Comparison of ENCODE assay signal across 8 cellular contexts in genomic region chr11:129750343-129751292, GRCh38.
A peak's percentile ranks its signal among the peaks of the same experiment; 100 is the strongest.
DNase-seq lines count a peak whose midpoint lies in the region; ATAC-seq and TF ChIP-seq lines count a peak whose summit lies in the region.

No MANE protein-coding gene starts in this region.

- H3K27me3 ChIP-seq in WERI-Rb-1 (ENCODE audit: insufficient read depth, low read depth, severe bottlenecking) = peaks cover 48% of the 10 kb centered on the region

- in situ Hi-C loops in GM13977 (cut with MboI; ENCODE audit: low pct_unique_long_range_greater_than_20kb, low sequenced_read_pairs, unreplicated experiment) (no loop called here), T47D (cut with HindIII; ENCODE audit: low pct_unique_long_range_greater_than_20kb, low sequenced_read_pairs) (no loop called here)

- peak; percentile 97 for TF ChIP-seq CTCF in 22Rv1 (IDR thresholded peaks at IDR 0.05)
- TF ChIP-seq CTCF in GM13977 (IDR thresholded peaks at IDR 0.05; ENCODE audit: extremely low read depth, insufficient read depth, missing control alignments) = peak; percentile 100
- peak; percentile 93 for TF ChIP-seq CTCF in WERI-Rb-1 (IDR thresholded peaks at IDR 0.05; ENCODE audit: low read depth, low read length)

- no peaks in the 10 kb centered on the region for H3K9me3 ChIP-seq in WERI-Rb-1 (ENCODE audit: severe bottlenecking)

- peak; percentile 76 for DNase-seq in GM13977 (ENCODE audit: low spot score)
- peak; percentile 70 to 80 for DNase-seq in NCI-H2081 (lab: John Stamatoyannopoulos, UW)
- DNase-seq in WERI-Rb-1 = peak; percentile 59
- DNase-seq in T47D (ENCODE audit: low read depth in 1 of 2, low spot score in 1 of 2) = peak; percentile 63 to 91
- DNase-seq in iris pigment epithelial cell (ENCODE audit: low read depth) = peak; percentile 58
- peak; percentile 56 to 66 for DNase-seq in stimulated activated CD4-positive, alpha-beta T cell treated with anti-CD3 and anti-CD28 coated beads, Interleukin-15, amount 100 ng/mL, for 1 hour (ENCODE audit: low read depth in 1 of 2, low spot score in 1 of 2)

- ATAC-seq in HG02885 (IDR thresholded peaks at IDR 0.05; ENCODE audit: poor library complexity, unreplicated experiment) = peak; percentile 94

- H3K36me3 ChIP-seq in WERI-Rb-1 = no peaks in the 10 kb centered on the region

- H3K27ac ChIP-seq in 22Rv1 = no peak overlapping the region
- no peak overlapping the region for H3K27ac ChIP-seq in WERI-Rb-1

- H3K4me3 ChIP-seq in WERI-Rb-1 (ENCODE audit: low read depth, low read length) = no peak overlapping the region; the same call in 1 of the 2 replicates
